ENCODE assay signal across 9 cellular contexts in genomic region chr16:24853830-24854229, GRCh38. TPM values are rescaled to one million over a fixed set of nuclear protein-coding genes. Genes with fewer than 3 reads are reported as not detected.
DNase-seq lines count a peak whose midpoint lies in the region; ATAC-seq, FAIRE-seq and TF ChIP-seq lines count a peak whose summit lies in the region.
"Had no signal": no experiment of that assay in that cellular context is flagged by ENCODE, and none has a peak within 500 bp of the region (broad histone marks: within the 10 kb centered on the region; RNA-seq: fewer than 3 reads in every experiment).

No MANE protein-coding gene starts in this region.

- H3K9ac ChIP-seq in GM23248 = no peak overlapping the region

- H3K27ac ChIP-seq in GM23248 = no peak overlapping the region
- no peak overlapping the region for H3K27ac ChIP-seq in SJSA1
- no peak overlapping the region for H3K27ac ChIP-seq in pancreas

- H2AFZ ChIP-seq in GM23248 = peak overlapping the region; percentile 17; the same call in 1 of the 2 replicates

- ATAC-seq in pancreas (peak in 3 of 4 donors; percentile 30 to 61 (median 35)), GM19395 (IDR thresholded peaks at IDR 0.05; ENCODE audit: unreplicated experiment) (no peak), HG03108 (IDR thresholded peaks at IDR 0.05; ENCODE audit: unreplicated experiment) (no peak)

- peak; percentile 66 for DNase-seq in GM23248
- DNase-seq in SJSA1 (ENCODE audit: low read depth in 1 of 2, low spot score in 2 of 2) = peak; percentile 35 to 63
- DNase-seq in fibroblast of pulmonary artery (ENCODE audit: low read depth) = peak; percentile 72
- no peak for DNase-seq in pancreas
- DNase-seq in activated T-cell treated with anti-CD3 and anti-CD28 coated beads for 4 hours = no peak
- DNase-seq in GM19239 (ENCODE audit: insufficient read length, low spot score) = no peak
- DNase-seq: activated naive CD8-positive, alpha-beta T cell treated with anti-CD3 and anti-CD28 coated beads for 36 hours had no signal

- H3K4me3 ChIP-seq in GM23248 (no peak overlapping the region), SJSA1 (no peak overlapping the region), fibroblast of pulmonary artery (replicated peaks; ENCODE audit: low read depth, low read length) (no peak overlapping the region), pancreas (no peak overlapping the region)

- no peaks in the 10 kb centered on the region for H3K9me2 ChIP-seq in GM23248 (ENCODE audit: insufficient read depth)

- H3K4me2 ChIP-seq in GM23248 (ENCODE audit: unreplicated experiment) = no peak overlapping the region

- H3K79me2 ChIP-seq in GM23248 (ENCODE audit: insufficient read depth) = no peaks in the 10 kb centered on the region

- WGBS in GM23248 (ENCODE audit: low coverage in 1 of 2, low lambda C conversion rate in 2 of 2, missing lambda C conversion rate in 2 of 2), 2 experiments = 8 to 18% methylated on average over 11 to 15 of the region's 18 CpGs
- whole genome bisulfite sequencing in pancreas, 2 donors = 26 to 32% methylated on average over 18 of the region's 18 CpGs

- no peaks in the 10 kb centered on the region for H3K36me3 ChIP-seq in GM23248 (ENCODE audit: low read depth)
- H3K36me3 ChIP-seq in SJSA1 = no peaks in the 10 kb centered on the region
- H3K36me3 ChIP-seq in pancreas = no peaks in the 10 kb centered on the region

- peaks cover 17% of the 10 kb centered on the region for H3F3A ChIP-seq in GM23248 (ENCODE audit: insufficient read depth)

- H4K20me1 ChIP-seq in GM23248 (ENCODE audit: insufficient read depth) = no peaks in the 10 kb centered on the region

- H3K27me3 ChIP-seq in GM23248 (replicated peaks; ENCODE audit: insufficient read depth) (no peaks in the 10 kb centered on the region), SJSA1 (replicated peaks) (no peaks in the 10 kb centered on the region), pancreas (no peaks in the 10 kb centered on the region)

- H3K9me3 ChIP-seq in GM23248 (ENCODE audit: low read depth) (no peaks in the 10 kb centered on the region), SJSA1 (replicated peaks) (no peaks in the 10 kb centered on the region), pancreas (no peaks in the 10 kb centered on the region)

- FAIRE-seq in pancreas (lab: Jason Lieb, UNC) (no peak), GM19239 (lab: Jason Lieb, UNC) (no peak)

- intact Hi-C loops in pancreas (cut with DNase I) = no loop called here

- in situ Hi-C loops in GM23248 (cut with MboI) = no loop called here

- TF ChIP-seq CTCF in fibroblast of pulmonary artery (IDR thresholded peaks at IDR 0.05; ENCODE audit: low read length, missing control alignments) (no peak), pancreas (IDR thresholded peaks at IDR 0.05) (no peak)

- H3K4me1 ChIP-seq in GM23248 (ENCODE audit: insufficient read depth) (peaks cover 14% of the 10 kb centered on the region), SJSA1 (replicated peaks) (peaks cover 43% of the 10 kb centered on the region), pancreas (no peaks in the 10 kb centered on the region)

RNA-seq across cellular contexts. Expression of gene SLC5A11, which starts 8.1 kb away (rescaled TPM):
- total RNA-seq in GM23248 (2014; rRNA removed; shearing (Covaris generic)) = not detected in 2 replicates
- polyA plus RNA-seq in GM23248 (2016; fragmentation: Nextera tagmentation; extraction: Ambion mirVana) (not detected in 2 replicates), pancreas (under 1 TPM; 0.08 to 0.26 TPM)
- total RNA-seq in SJSA1 (2014; rRNA removed; shearing (Covaris generic)) = 0.16 TPM in 1 of 2 replicates, not detected in the other
- total RNA-seq in pancreas = 1 to 10 TPM in 1 of 6 donors, under 1 TPM in 3, not detected in 2; 0.22 to 1.0 (median 0.46) TPM

Comparison
In these comparisons a context has a peak if more than half of its experiments do, and no peak if none do; other contexts are left out.
1. DNase-seq: peak in GM23248 (single experiment), SJSA1 (2 of 2) and fibroblast of pulmonary artery (single experiment); none in pancreas (0 of 6), activated T-cell treated with anti-CD3 and anti-CD28 coated beads for 4 hours (single experiment) and GM19239 (single experiment).
2. ATAC-seq: peak in pancreas (3 of 4); none in GM19395 (single experiment) and HG03108 (single experiment).